2 cellular contexts compared by ENCODE assay signal in the genomic region with DNA sequence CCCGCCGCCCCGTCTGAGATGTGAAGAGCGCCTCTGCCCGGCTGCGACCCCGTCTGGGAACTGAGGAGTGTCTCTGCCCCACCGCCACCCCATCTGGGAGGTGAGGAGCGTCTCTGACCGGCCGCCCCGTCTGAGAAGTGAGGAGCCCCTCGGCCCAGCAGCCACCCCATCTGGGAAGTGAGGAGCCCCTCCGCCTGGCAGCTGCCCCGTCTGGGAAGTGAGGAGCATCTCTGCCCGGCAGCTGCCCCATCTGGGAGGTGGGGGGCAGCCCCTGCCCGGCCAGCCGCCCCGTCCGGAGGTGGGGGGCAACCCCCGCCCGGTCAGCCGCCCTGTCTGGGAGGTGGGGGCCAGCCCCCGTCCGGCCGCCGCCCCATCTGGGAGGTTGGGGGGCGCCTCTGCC. TPM values are rescaled to one million over a fixed set of nuclear protein-coding genes. Genes with fewer than 3 reads are reported as not detected.
"Had no signal": no experiment of that assay in that cellular context is flagged by ENCODE, and none has a peak within 500 bp of the region (broad histone marks: within the 10 kb centered on the region; RNA-seq: fewer than 3 reads in every experiment).

No MANE protein-coding gene starts in this region.

RNA-seq across cellular contexts. Expression of a gene that starts 5.0 kb away (rescaled TPM):
- total RNA-seq: G401, GM12878 had no signal
- polyA plus RNA-seq: GM12878 had no signal

RNA-seq across cellular contexts. Expression of a gene that starts 17.6 kb away (rescaled TPM):
- total RNA-seq: G401, GM12878 had no signal

RNA-seq across cellular contexts. Expression of a gene that starts 54.6 kb away (rescaled TPM):
- total RNA-seq: G401 had no signal
